ENCODE assay signal across 1 cellular context in the genomic region with DNA sequence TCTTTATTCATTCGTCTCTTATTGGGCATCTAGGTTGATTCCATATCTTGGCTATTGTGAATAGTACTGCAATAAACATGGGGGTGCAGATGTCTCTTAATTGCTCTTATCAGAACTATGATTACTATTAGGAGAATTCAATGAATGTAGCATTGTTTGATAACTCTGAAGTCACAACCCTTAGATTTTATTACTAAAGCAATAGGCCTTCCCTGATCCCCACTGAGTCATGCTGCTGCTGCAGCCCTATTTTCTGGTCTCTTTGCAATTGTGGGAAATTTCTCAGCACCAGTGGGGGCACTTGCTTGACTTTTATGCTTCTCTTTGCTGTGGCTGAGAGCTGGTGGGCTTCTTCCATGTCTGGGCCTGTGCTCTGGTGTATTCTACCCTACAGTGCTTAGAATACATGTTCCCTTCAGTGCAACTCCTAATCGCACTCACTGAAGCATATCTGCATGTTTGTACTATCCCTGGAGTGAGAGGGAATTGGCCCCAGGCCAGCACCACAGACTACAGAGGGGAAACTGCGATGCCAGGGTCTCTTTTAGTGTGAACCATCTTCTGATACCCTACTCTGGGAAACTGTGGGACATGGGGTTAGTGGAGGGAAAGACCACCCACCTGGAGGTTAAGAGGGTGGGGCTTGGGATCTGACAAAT.
TF ChIP-seq lines count a peak whose summit lies in the region.

No MANE protein-coding gene starts in this region.

TF ChIP-seq in A549, 52 proteins besides CTCF, POLR2A, EP300 and RAD21 (continued from another document):
- TF ChIP-seq, protein P1, sequence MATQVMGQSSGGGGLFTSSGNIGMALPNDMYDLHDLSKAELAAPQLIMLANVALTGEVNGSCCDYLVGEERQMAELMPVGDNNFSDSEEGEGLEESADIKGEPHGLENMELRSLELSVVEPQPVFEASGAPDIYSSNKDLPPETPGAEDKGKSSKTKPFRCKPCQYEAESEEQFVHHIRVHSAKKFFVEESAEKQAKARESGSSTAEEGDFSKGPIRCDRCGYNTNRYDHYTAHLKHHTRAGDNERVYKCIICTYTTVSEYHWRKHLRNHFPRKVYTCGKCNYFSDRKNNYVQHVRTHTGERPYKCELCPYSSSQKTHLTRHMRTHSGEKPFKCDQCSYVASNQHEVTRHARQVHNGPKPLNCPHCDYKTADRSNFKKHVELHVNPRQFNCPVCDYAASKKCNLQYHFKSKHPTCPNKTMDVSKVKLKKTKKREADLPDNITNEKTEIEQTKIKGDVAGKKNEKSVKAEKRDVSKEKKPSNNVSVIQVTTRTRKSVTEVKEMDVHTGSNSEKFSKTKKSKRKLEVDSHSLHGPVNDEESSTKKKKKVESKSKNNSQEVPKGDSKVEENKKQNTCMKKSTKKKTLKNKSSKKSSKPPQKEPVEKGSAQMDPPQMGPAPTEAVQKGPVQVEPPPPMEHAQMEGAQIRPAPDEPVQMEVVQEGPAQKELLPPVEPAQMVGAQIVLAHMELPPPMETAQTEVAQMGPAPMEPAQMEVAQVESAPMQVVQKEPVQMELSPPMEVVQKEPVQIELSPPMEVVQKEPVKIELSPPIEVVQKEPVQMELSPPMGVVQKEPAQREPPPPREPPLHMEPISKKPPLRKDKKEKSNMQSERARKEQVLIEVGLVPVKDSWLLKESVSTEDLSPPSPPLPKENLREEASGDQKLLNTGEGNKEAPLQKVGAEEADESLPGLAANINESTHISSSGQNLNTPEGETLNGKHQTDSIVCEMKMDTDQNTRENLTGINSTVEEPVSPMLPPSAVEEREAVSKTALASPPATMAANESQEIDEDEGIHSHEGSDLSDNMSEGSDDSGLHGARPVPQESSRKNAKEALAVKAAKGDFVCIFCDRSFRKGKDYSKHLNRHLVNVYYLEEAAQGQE (IDR thresholded peaks at IDR 0.05), result no peak
- no peak for TF ChIP-seq KDM1A (IDR thresholded peaks at IDR 0.05; ENCODE audit: low read depth)
- TF ChIP-seq, protein P2, sequence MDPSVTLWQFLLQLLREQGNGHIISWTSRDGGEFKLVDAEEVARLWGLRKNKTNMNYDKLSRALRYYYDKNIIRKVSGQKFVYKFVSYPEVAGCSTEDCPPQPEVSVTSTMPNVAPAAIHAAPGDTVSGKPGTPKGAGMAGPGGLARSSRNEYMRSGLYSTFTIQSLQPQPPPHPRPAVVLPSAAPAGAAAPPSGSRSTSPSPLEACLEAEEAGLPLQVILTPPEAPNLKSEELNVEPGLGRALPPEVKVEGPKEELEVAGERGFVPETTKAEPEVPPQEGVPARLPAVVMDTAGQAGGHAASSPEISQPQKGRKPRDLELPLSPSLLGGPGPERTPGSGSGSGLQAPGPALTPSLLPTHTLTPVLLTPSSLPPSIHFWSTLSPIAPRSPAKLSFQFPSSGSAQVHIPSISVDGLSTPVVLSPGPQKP (IDR thresholded peaks at IDR 0.05; ENCODE audit: low read depth, low read length), result no peak
- no peak for TF ChIP-seq ESRRA (IDR thresholded peaks at IDR 0.05; ENCODE audit: borderline replicate concordance, low read length)
- no peak for TF ChIP-seq CHD2 (IDR thresholded peaks at IDR 0.05; ENCODE audit: low read length, partially characterized antibody)
- TF ChIP-seq HEYL (CRISPR knock-in tag; IDR thresholded peaks at IDR 0.05), result no peak
- TF ChIP-seq, protein P3, sequence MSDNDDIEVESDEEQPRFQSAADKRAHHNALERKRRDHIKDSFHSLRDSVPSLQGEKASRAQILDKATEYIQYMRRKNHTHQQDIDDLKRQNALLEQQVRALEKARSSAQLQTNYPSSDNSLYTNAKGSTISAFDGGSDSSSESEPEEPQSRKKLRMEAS (IDR thresholded peaks at IDR 0.05), result no peak; the same call in 1 of the 2 replicates
- TF ChIP-seq ZFP36 (IDR thresholded peaks at IDR 0.05; ENCODE audit: borderline replicate concordance, partially characterized antibody), result no peak
- no peak for TF ChIP-seq EHMT2 (IDR thresholded peaks at IDR 0.05; ENCODE audit: low read depth)
